Comparison of ENCODE assay signal across 13 cellular contexts in genomic region chr12:94151577-94151976, GRCh38. TPM values are rescaled to one million over a fixed set of nuclear protein-coding genes. Genes with fewer than 3 reads are reported as not detected.
DNase-seq lines count a peak whose midpoint lies in the region; ATAC-seq and TF ChIP-seq lines count a peak whose summit lies in the region.
"Had no signal": no experiment of that assay in that cellular context is flagged by ENCODE, and none has a peak within 500 bp of the region (broad histone marks: within the 10 kb centered on the region; RNA-seq: fewer than 3 reads in every experiment).

No MANE protein-coding gene starts in this region.

- no peaks in the 10 kb centered on the region for H3K9me3 Mint-ChIP-seq in T-helper 1 cell treated with Interleukin-12 subunit alpha and Interleukin-12 subunit beta and Interleukin-4 antibody, amounts not matched to agents 30 μg/mL and 1 μg/mL, for 36 hours
- H3K9me3 Mint-ChIP-seq: activated naive CD4-positive, alpha-beta T cell treated with anti-CD3 and anti-CD28 coated beads, Interleukin-2, amount 50 U/mL, for 24 hours had no signal

- peaks cover 42% of the 10 kb centered on the region for H3K27me3 ChIP-seq in hepatocyte

- WGBS in hepatocyte (ENCODE audit: low lambda C conversion rate, missing lambda C conversion rate): 22% methylated on average over 8 of the region's 8 CpGs

- DNase-seq in T-helper 1 cell: no peak
- DNase-seq in NCI-H1092 treated with DMSO at 0.1 percent for 48 hours (lab: John Stamatoyannopoulos, UW): peak; percentile 51
- DNase-seq in hepatocyte (ENCODE audit: low spot score): peak; percentile 67
- DNase-seq in retina: peak; percentile 41
- DNase-seq in SIG-M5 (lab: John Stamatoyannopoulos, UW): no peak
- no peak for DNase-seq in SK-N-DZ (ENCODE audit: low spot score)
- DNase-seq: cortex of kidney, left cardiac atrium had no signal

- H3K36me3 Mint-ChIP-seq in T-helper 1 cell treated with Interleukin-12 subunit alpha and Interleukin-12 subunit beta and Interleukin-4 antibody, amounts not matched to agents 30 μg/mL and 1 μg/mL, for 36 hours (ENCODE audit: low read depth): peaks cover 25% of the 10 kb centered on the region
- H3K36me3 Mint-ChIP-seq: activated naive CD4-positive, alpha-beta T cell treated with anti-CD3 and anti-CD28 coated beads, Interleukin-2, amount 50 U/mL, for 24 hours had no signal

- peaks cover 15% of the 10 kb centered on the region for H3K4me1 ChIP-seq in hepatocyte (ENCODE audit: insufficient read depth)

- H3K4me2 ChIP-seq in hepatocyte: peak overlapping the region; percentile 94

- H3K9me3 ChIP-seq in hepatocyte (ENCODE audit: low read depth): no peaks in the 10 kb centered on the region
- H3K9me3 ChIP-seq: gastroesophageal sphincter had no signal

- no peak overlapping the region for H3K27ac Mint-ChIP-seq in T-helper 1 cell treated with Interleukin-12 subunit alpha and Interleukin-12 subunit beta and Interleukin-4 antibody, amounts not matched to agents 30 μg/mL and 1 μg/mL, for 36 hours

- H3K27ac ChIP-seq in hepatocyte: peak overlapping the region; percentile 83
- H3K27ac ChIP-seq: gastroesophageal sphincter had no signal

- peaks cover 41% of the 10 kb centered on the region for H3K4me1 Mint-ChIP-seq in T-helper 1 cell treated with Interleukin-12 subunit alpha and Interleukin-12 subunit beta and Interleukin-4 antibody, amounts not matched to agents 30 μg/mL and 1 μg/mL, for 36 hours (ENCODE audit: low read depth)

- H3K36me3 ChIP-seq in hepatocyte (replicated peaks; ENCODE audit: insufficient read depth, low read depth): no peaks in the 10 kb centered on the region
- H3K36me3 ChIP-seq: gastroesophageal sphincter had no signal

- no peak overlapping the region for H3K4me3 ChIP-seq in hepatocyte

- H3K4me3 Mint-ChIP-seq in T-helper 1 cell treated with Interleukin-12 subunit alpha and Interleukin-12 subunit beta and Interleukin-4 antibody, amounts not matched to agents 30 μg/mL and 1 μg/mL, for 36 hours: peak overlapping the region; percentile 93

- no peak overlapping the region for H2AFZ ChIP-seq in hepatocyte

- no peaks in the 10 kb centered on the region for H3K9me2 ChIP-seq in hepatocyte (replicated peaks; ENCODE audit: insufficient read depth)

- H3K27me3 Mint-ChIP-seq in T-helper 1 cell treated with Interleukin-12 subunit alpha and Interleukin-12 subunit beta and Interleukin-4 antibody, amounts not matched to agents 30 μg/mL and 1 μg/mL, for 36 hours (ENCODE audit: low read depth): peaks cover 25% of the 10 kb centered on the region
- H3K27me3 Mint-ChIP-seq: activated naive CD4-positive, alpha-beta T cell treated with anti-CD3 and anti-CD28 coated beads, Interleukin-2, amount 50 U/mL, for 24 hours had no signal

- H4K20me1 ChIP-seq in hepatocyte (ENCODE audit: insufficient read depth, poor library complexity, severe bottlenecking): no peaks in the 10 kb centered on the region

- H3K79me2 ChIP-seq in hepatocyte: peaks cover 29% of the 10 kb centered on the region

- TF ChIP-seq CTCF in hepatocyte (IDR thresholded peaks at IDR 0.05; ENCODE audit: poor library complexity): no peak

- no peak for ATAC-seq in GM21737 (IDR thresholded peaks at IDR 0.05; ENCODE audit: unreplicated experiment)
- ATAC-seq: gastroesophageal sphincter, left cardiac atrium, sciatic nerve had no signal

RNA-seq across cellular contexts. Expression of gene PLXNC1, which starts 3.2 kb away (rescaled TPM):
- 17.8 and 23.2 TPM in 2 replicates for total RNA-seq in hepatocyte
- polyA plus RNA-seq in hepatocyte: 6.7 and 7.1 TPM in 2 replicates
- 0.50 and 0.96 TPM in 2 replicates for polyA plus RNA-seq in SK-N-DZ (2014; cell fraction: cytosol; rRNA removed)
- 0.95 and 1.1 TPM in 2 replicates for polyA plus RNA-seq in SK-N-DZ (2014; cell fraction: nucleus; rRNA removed)

Comparison
In these comparisons a context has a peak if more than half of its experiments do, and no peak if none do; other contexts are left out.
1. DNase-seq: peak in NCI-H1092 treated with DMSO at 0.1 percent for 48 hours (single experiment), hepatocyte (single experiment) and retina (single experiment); none in T-helper 1 cell (0 of 5), SIG-M5 (single experiment) and SK-N-DZ (single experiment).